Comparison of ENCODE assay signal across 8 cellular contexts in the genomic region with DNA sequence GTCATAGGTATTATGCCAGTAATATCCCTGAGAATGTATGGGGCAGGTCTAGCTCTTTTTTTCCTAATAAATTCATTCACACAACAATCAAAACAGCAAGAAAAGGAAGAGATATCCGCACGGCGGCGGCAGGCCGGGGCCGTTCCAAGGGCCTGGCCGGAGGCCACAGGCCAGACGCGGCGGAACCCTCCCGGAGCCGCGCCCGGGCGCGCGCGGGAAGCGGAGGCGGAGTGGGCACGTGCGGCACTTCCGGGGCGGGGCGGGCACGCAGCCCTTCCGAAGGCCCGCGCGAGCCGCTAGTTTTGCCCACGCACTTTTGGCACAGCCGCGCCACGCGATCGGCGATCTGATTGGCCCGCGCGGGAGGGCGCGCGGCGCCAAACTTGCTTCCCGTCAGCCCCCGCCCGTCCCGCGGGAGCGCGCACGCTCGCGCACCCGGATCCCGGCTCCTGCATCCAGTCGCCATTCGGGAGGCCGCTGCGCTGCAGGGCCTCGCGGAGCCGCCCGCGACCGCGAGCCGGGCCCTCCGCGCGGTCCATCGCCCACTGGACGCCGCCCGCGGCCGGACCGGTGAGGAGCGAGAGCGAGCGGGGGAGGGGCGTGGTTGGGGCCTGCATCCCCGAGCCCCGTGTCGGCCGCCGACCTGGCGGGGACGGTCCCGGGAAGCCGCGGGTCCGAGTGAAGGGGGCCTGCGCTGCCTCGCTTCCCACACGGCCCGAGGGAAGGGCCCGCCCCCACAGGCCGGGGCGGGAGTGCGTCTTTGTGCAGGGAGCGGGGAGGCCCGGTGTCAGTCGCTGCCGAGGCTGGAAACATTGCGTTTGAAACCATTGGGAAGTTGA. TPM values are rescaled to one million over a fixed set of nuclear protein-coding genes. Genes with fewer than 3 reads are reported as not detected.
DNase-seq lines count a peak whose midpoint lies in the region; ATAC-seq and TF ChIP-seq lines count a peak whose summit lies in the region.

Gene CHAMP1 (plus strand): TSS at position 430 of the 839 bp plus-strand sequence. CDS start 9,340 bp downstream, outside the sequence.

- H3K4me2 ChIP-seq in H9 (ENCODE audit: insufficient read depth, insufficient read length, low read length), result peak within 1 kb of the TSS; percentile 87

- no CpG with 5 or more reads among the region's 107 CpGs for WGBS in H9 (ENCODE audit: extremely low coverage, insufficient read length, low lambda C conversion rate)

- H3K4me1 Mint-ChIP-seq in H9 (peaks cover 17 to 18% of the 10 kb centered on the region in 2 experiments), nephron (peaks cover 30% of the 10 kb centered on the region)

- no peak within 1 kb of the TSS for H4K5ac ChIP-seq in H9 (ENCODE audit: insufficient read length, low read depth, low read length)

- no peak within 1 kb of the TSS for H2BK12ac ChIP-seq in H9 (ENCODE audit: insufficient read length, low read depth, low read length)

- peaks cover 11% of the 10 kb centered on the region; the same call in 1 of the 2 replicates for H3K79me2 ChIP-seq in H9 (ENCODE audit: insufficient read depth, low read length)

- peaks cover 3% of the 10 kb centered on the region for H3K79me1 ChIP-seq in H9 (ENCODE audit: insufficient read depth, low read depth, low read length, poor library complexity, severe bottlenecking)

- no peak within 1 kb of the TSS for H3K4ac ChIP-seq in H9 (ENCODE audit: low read depth, low read length)

- H3K9ac ChIP-seq in ES-I3 (ENCODE audit: low read depth, low read length) (peak within 1 kb of the TSS; percentile 82), H9 (ENCODE audit: extremely low read depth, insufficient read length, low read length) (peak within 1 kb of the TSS; percentile 58)

- no peaks in the 10 kb centered on the region for H3K9me3 Mint-ChIP-seq in H9
- H3K9me3 Mint-ChIP-seq in nephron, result no peaks in the 10 kb centered on the region

- no peaks in the 10 kb centered on the region for H3K36me3 ChIP-seq in ES-I3 (ENCODE audit: insufficient read depth, low read length)

- ATAC-seq in stimulated activated naive CD8-positive, alpha-beta T cell treated with anti-CD3 and anti-CD28 coated beads, Interleukin-15, Interleukin-2, amounts not matched to agents 100 U/mL and 50 U/mL, for 24 hours, result peak; percentile 90

- H3K4me1 ChIP-seq in ES-I3 (ENCODE audit: insufficient read depth, low read length), result no peaks in the 10 kb centered on the region; the same call in 1 of the 2 replicates
- H3K4me1 ChIP-seq in H9 (ENCODE audit: insufficient read depth, low read length), result no peaks in the 10 kb centered on the region

- no peak within 1 kb of the TSS for H3K18ac ChIP-seq in H9 (ENCODE audit: insufficient read length, low read depth, low read length)

- TF ChIP-seq CTCF in H9 (conservative IDR thresholded peaks at IDR 0.05), result no peak
- peak; percentile 11 for TF ChIP-seq CTCF in fibroblast of the aortic adventitia (IDR thresholded peaks at IDR 0.05; ENCODE audit: insufficient read depth, low read length)
- TF ChIP-seq CTCF in nephron (IDR thresholded peaks at IDR 0.05; ENCODE audit: unreplicated experiment in 3 of 3), result no peak

- no peak within 1 kb of the TSS for H3K23ac ChIP-seq in H9 (ENCODE audit: insufficient read length, low read depth, low read length)

- H2BK120ac ChIP-seq in H9 (ENCODE audit: low read depth, low read length, poor library complexity, severe bottlenecking), result no peak within 1 kb of the TSS

- no peak within 1 kb of the TSS for H2BK15ac ChIP-seq in H9 (ENCODE audit: low read depth, low read length)

- H4K20me1 ChIP-seq in H9 (ENCODE audit: control insufficient read depth, insufficient read depth, insufficient read length), result no peaks in the 10 kb centered on the region

- H3K4me3 ChIP-seq in fibroblast of the aortic adventitia (ENCODE audit: low read depth, low read length), result peak within 1 kb of the TSS; percentile 80

- H2BK20ac ChIP-seq in H9 (ENCODE audit: low read depth, low read length, poor library complexity, severe bottlenecking), result no peak within 1 kb of the TSS

- H2AFZ ChIP-seq in H9 (ENCODE audit: low read length), result no peak within 1 kb of the TSS

- H2AK5ac ChIP-seq in H9 (ENCODE audit: insufficient read length, low read length), result no peak within 1 kb of the TSS

- H4K8ac ChIP-seq in H9 (replicated peaks; ENCODE audit: insufficient read length, low read depth, low read length), result no peak within 1 kb of the TSS

- H3K27me3 ChIP-seq in H9 (ENCODE audit: insufficient read depth, low read length), result no peaks in the 10 kb centered on the region

- peak within 1 kb of the TSS; percentile 90 to 97 (median 92); a peak in 6 of 7 replicates for H3K27ac Mint-ChIP-seq in H9
- H3K27ac Mint-ChIP-seq in nephron, result peak within 1 kb of the TSS; percentile 87 to 98 (median 96)

- no peak within 1 kb of the TSS for H3T11ph ChIP-seq in H9 (ENCODE audit: low read length)

- peak within 1 kb of the TSS; percentile 88; the same call in 1 of the 2 replicates for H3K14ac ChIP-seq in H9 (ENCODE audit: insufficient read depth, low read length)

- no peak within 1 kb of the TSS for H2BK5ac ChIP-seq in H9 (ENCODE audit: insufficient read length, low read length)

- H3K9me3 ChIP-seq in ES-I3 (ENCODE audit: control insufficient read depth, insufficient read depth, low read length) (no peaks in the 10 kb centered on the region), H9 (ENCODE audit: control insufficient read depth, low read depth, low read length) (no peaks in the 10 kb centered on the region)

- H3K27me3 Mint-ChIP-seq in H9 (ENCODE audit: low read depth), result no peaks in the 10 kb centered on the region
- no peaks in the 10 kb centered on the region for H3K27me3 Mint-ChIP-seq in nephron (ENCODE audit: low read depth)

- DNase-seq in H9 (peak; percentile 87), M059J (ENCODE audit: low read depth) (peak; percentile 91), SHP77 treated with DMSO at 0.1 percent for 48 hours (lab: John Stamatoyannopoulos, UW) (peak; percentile 96), fibroblast of the aortic adventitia (ENCODE audit: low read depth) (peak; percentile 95)
- peak; percentile 97 for DNase-seq in activated effector memory CD4-positive, alpha-beta T cell treated with anti-CD3 and anti-CD28 coated beads, Interleukin-2, amount 50 U/mL, for 16 hours
- peak; percentile 95 for DNase-seq in stimulated activated naive CD8-positive, alpha-beta T cell treated with anti-CD3 and anti-CD28 coated beads, Interleukin-15, Interleukin-2, amounts not matched to agents 100 U/mL and 50 U/mL, for 24 hours

- no peak within 1 kb of the TSS for H3K56ac ChIP-seq in H9 (ENCODE audit: insufficient read length, low read depth, low read length)

- H3K23me2 ChIP-seq in H9 (ENCODE audit: insufficient read length, low read depth, low read length, poor library complexity, severe bottlenecking), result peaks cover 3% of the 10 kb centered on the region

- peaks cover under 1 to 13% (median 8%) of the 10 kb centered on the region in 3 experiments; a peak in 5 of 7 replicates for H3K36me3 Mint-ChIP-seq in H9 (ENCODE audit: insufficient read depth in 1 of 3, low read depth in 3 of 3)
- H3K36me3 Mint-ChIP-seq in nephron (ENCODE audit: low read depth), result peaks cover 6% of the 10 kb centered on the region

- H3K4me3 Mint-ChIP-seq in H9 (peak within 1 kb of the TSS; percentile 86 to 89), nephron (peak within 1 kb of the TSS; percentile 85 to 92 (median 89))

- H3K27ac ChIP-seq in H9 (ENCODE audit: insufficient read length, low read depth, low read length), result no peak within 1 kb of the TSS

- no peak within 1 kb of the TSS for H4K91ac ChIP-seq in H9 (ENCODE audit: insufficient read length, low read depth, low read length)

RNA-seq across cellular contexts. Expression of gene CHAMP1, which starts in this region (rescaled TPM):
- total RNA-seq in H9 (2021), result 57.8 and 62.1 TPM in 2 replicates
- total RNA-seq in M059J (2014; rRNA removed; shearing (Covaris generic)), result 28.0 TPM in 2 replicates
- 9.3 and 22.5 TPM in 2 replicates for total RNA-seq in fibroblast of the aortic adventitia (ENCODE audit: low replicate concordance)
